Comparison of ENCODE assay signal across 1 cellular context in genomic region chr1:44810101-44810761, GRCh38.
TF ChIP-seq lines count a peak whose summit lies in the region.

No MANE protein-coding gene starts in this region.

TF ChIP-seq in HepG2, 621 proteins besides CTCF, POLR2A, EP300 and RAD21:
- TF ChIP-seq AGO2 (optimal IDR thresholded peaks at IDR 0.05; ENCODE audit: low read depth, low read length) (peak; percentile 41), HNF1B (CRISPR knock-in tag; IDR thresholded peaks at IDR 0.05) (0 out of 2 replicates have a peak, but pooled peaks have one; percentile 16), ZNF772 (CRISPR knock-in tag; IDR thresholded peaks at IDR 0.05) (no peak), ZNF768 (CRISPR knock-in tag; IDR thresholded peaks at IDR 0.05) (0 out of 2 replicates have a peak, but pooled peaks have one; percentile 17), SALL1 (CRISPR knock-in tag; IDR thresholded peaks at IDR 0.05) (no peak), DNMT3B (CRISPR knock-in tag; conservative IDR thresholded peaks at IDR 0.05) (no peak), ZNF703 (CRISPR knock-in tag; IDR thresholded peaks at IDR 0.05; ENCODE audit: borderline replicate concordance) (no peak), IRF9 (CRISPR knock-in tag; IDR thresholded peaks at IDR 0.05; ENCODE audit: borderline replicate concordance) (no peak), ZNF17 (CRISPR knock-in tag; IDR thresholded peaks at IDR 0.05) (no peak), ZNF180 (CRISPR knock-in tag; IDR thresholded peaks at IDR 0.05; ENCODE audit: borderline replicate concordance, low read depth) (no peak), ARHGAP35 (CRISPR knock-in tag; IDR thresholded peaks at IDR 0.05; ENCODE audit: borderline replicate concordance) (no peak), ZNF253 (CRISPR knock-in tag; IDR thresholded peaks at IDR 0.05; ENCODE audit: borderline replicate concordance) (peak; percentile 8; the same call in 1 of the 2 replicates), DZIP1 (CRISPR knock-in tag; IDR thresholded peaks at IDR 0.05) (0 out of 2 replicates have a peak, but pooled peaks have one; percentile 26), HNRNPL (IDR thresholded peaks at IDR 0.05; ENCODE audit: low read depth, low read length) (peak; percentile 77; the same call in 1 of the 2 replicates), RBFOX2 (IDR thresholded peaks at IDR 0.05; ENCODE audit: low read depth, low read length) (0 out of 2 replicates have a peak, but pooled peaks have one; percentile 12)
TF ChIP-seq in HepG2: peak in this region for 7.
